8 cellular contexts compared by ENCODE assay signal in genomic region chr1:186605762-186606350, GRCh38.
DNase-seq lines count a peak whose midpoint lies in the region; ATAC-seq, FAIRE-seq and TF ChIP-seq lines count a peak whose summit lies in the region.

No MANE protein-coding gene starts in this region.

- intact Hi-C loops in PC-9 (cut with micrococcal nuclease; ENCODE audit: unreplicated experiment), result loop anchor here (1.0 to 2.0 kb wide), 3 partner anchors 75 to 380 kb away; partner anchors contain the start of gene PTGS2
- intact Hi-C loops in mammary epithelial cell (cut with micrococcal nuclease), result loop anchor here (1.0 to 2.0 kb wide), 8 partner anchors 76 to 380 kb away; no protein-coding TSS in a partner anchor
- intact Hi-C loops in left lung (cut with DNase I), result loop anchor here in 1 of 2 donors (10.0 kb wide), 1 partner anchor 389 kb away; no protein-coding TSS in a partner anchor

- H3K9me2 ChIP-seq in PC-9 (ENCODE audit: insufficient read depth), result no peaks in the 10 kb centered on the region

- H3K4me3 ChIP-seq in PC-9, result no peak overlapping the region
- no peak overlapping the region for H3K4me3 ChIP-seq in mammary epithelial cell (replicated peaks in 1 of 3; ENCODE audit: insufficient read depth in 1 of 3, low read depth in 2 of 3, low read length in 3 of 3)
- no peak overlapping the region for H3K4me3 ChIP-seq in left lung

- TF ChIP-seq CTCF in PC-9 (conservative IDR thresholded peaks at IDR 0.05), result peak; percentile 72
- TF ChIP-seq CTCF in mammary epithelial cell (conservative IDR thresholded peaks at IDR 0.05 in 1 of 2, IDR thresholded peaks at IDR 0.05 in 1 of 2; ENCODE audit: extremely low read depth in 1 of 2, insufficient read depth in 1 of 2, low read depth in 1 of 2, low read length in 2 of 2), result peak; percentile 91 to 94
- peak; percentile 48 to 54 for TF ChIP-seq CTCF in left lung (IDR thresholded peaks at IDR 0.05)

- no peaks in the 10 kb centered on the region for H3F3A ChIP-seq in PC-9 (ENCODE audit: insufficient read depth, low read depth)

- in situ Hi-C loops in mammary epithelial cell (cut with MboI; ENCODE audit: low sequenced_read_pairs in 2 of 2), result loop anchor here (5.0 to 25.0 kb wide), 3 partner anchors 206 to 381 kb away; no protein-coding TSS in a partner anchor

- CTCF ChIA-PET in PC-9 (lab: Charles Lee) (interaction anchor here (0.6 to 1.0 kb wide), 5 partner anchors 35 to 230 kb away, joined by 3 to 8 read pairs (median 4); partner anchors contain the start of gene ODR4), mammary epithelial cell (lab: Charles Lee; ENCODE audit: low non-redundant PET) (interaction anchor here (0.8 to 1.2 kb wide), 2 partner anchors 45 to 200 kb away, joined by 7 to 8 read pairs; no protein-coding TSS in a partner anchor)

- H3K36me3 ChIP-seq in PC-9 (ENCODE audit: low read depth) (no peaks in the 10 kb centered on the region), mammary epithelial cell (ENCODE audit: insufficient read depth, low read length) (no peaks in the 10 kb centered on the region), left lung (no peaks in the 10 kb centered on the region)

- H3K9ac ChIP-seq in mammary epithelial cell (ENCODE audit: insufficient read depth, low read length), result no peak overlapping the region

- H3K4me1 ChIP-seq in PC-9 (replicated peaks; ENCODE audit: insufficient read depth), result no peaks in the 10 kb centered on the region
- no peaks in the 10 kb centered on the region for H3K4me1 ChIP-seq in mammary epithelial cell (ENCODE audit: insufficient read depth, low read length)
- H3K4me1 ChIP-seq in left lung, result no peaks in the 10 kb centered on the region

- 30% methylated on average over 4 of the region's 4 CpGs for WGBS in mammary epithelial cell (ENCODE audit: low coverage, missing lambda C conversion rate)

- BruUV-seq in PC-9 (replicated peaks; lab: Mats Ljungman, UMichigan), result no TSS peak
- no TSS peak for BruUV-seq in mammary epithelial cell (replicated peaks; lab: Mats Ljungman, UMichigan)

- H3K27ac ChIP-seq in PC-9 (no peak overlapping the region), mammary epithelial cell (ENCODE audit: insufficient read depth, low read depth, low read length) (no peak overlapping the region), left lung (no peak overlapping the region)

- no peak for FAIRE-seq in HTR-8/SVneo (lab: Jason Lieb, UNC)

- H4K20me1 ChIP-seq in PC-9 (ENCODE audit: insufficient read depth), result no peaks in the 10 kb centered on the region
- H4K20me1 ChIP-seq in mammary epithelial cell (ENCODE audit: insufficient read depth, low read length), result no peaks in the 10 kb centered on the region

- H3K79me2 ChIP-seq in PC-9 (ENCODE audit: low read depth) (no peaks in the 10 kb centered on the region), mammary epithelial cell (ENCODE audit: insufficient read depth, low read length) (no peaks in the 10 kb centered on the region)

- ATAC-seq in GM18870 (IDR thresholded peaks at IDR 0.05; ENCODE audit: unreplicated experiment), result peak; percentile 83
- ATAC-seq in HG03175 (IDR thresholded peaks at IDR 0.05; ENCODE audit: unreplicated experiment), result peak; percentile 76
- ATAC-seq in left lung, result peak; percentile 92

- H3K9me3 ChIP-seq in PC-9 (ENCODE audit: insufficient read depth, low read depth) (no peaks in the 10 kb centered on the region; the same call in 1 of the 2 replicates), mammary epithelial cell (replicated peaks; ENCODE audit: insufficient read depth, low read length) (no peaks in the 10 kb centered on the region), left lung (no peaks in the 10 kb centered on the region)

- H3K4me2 ChIP-seq in PC-9, result no peak overlapping the region
- H3K4me2 ChIP-seq in mammary epithelial cell (ENCODE audit: insufficient read depth, low read depth, low read length), result no peak overlapping the region

- no peaks in the 10 kb centered on the region for H3K27me3 ChIP-seq in PC-9 (ENCODE audit: insufficient read depth, low read depth)
- no peaks in the 10 kb centered on the region for H3K27me3 ChIP-seq in mammary epithelial cell (ENCODE audit: insufficient read depth, low read length)
- no peaks in the 10 kb centered on the region for H3K27me3 ChIP-seq in left lung

- dilution Hi-C loops in mammary epithelial cell (cut with HindIII; ENCODE audit: low sequenced_read_pairs), result loop anchor here (5.0 kb wide), 1 partner anchor 376 kb away; no protein-coding TSS in a partner anchor

- H2AFZ ChIP-seq in PC-9 (no peak overlapping the region), mammary epithelial cell (ENCODE audit: low read depth, low read length) (peak overlapping the region; percentile 42)

- POLR2A ChIA-PET in PC-9 (lab: Charles Lee; ENCODE audit: unreplicated experiment), result no interaction called here

- peak; percentile 32 for DNase-seq in CMK (ENCODE audit: low read depth)
- DNase-seq in PC-9, result peak in 1 of 2 experiments; percentile 37
- DNase-seq in mammary epithelial cell, result peak; percentile 64
- peak in 1 of 2 donors; percentile 45 for DNase-seq in left lung
- DNase-seq in superior temporal gyrus (ENCODE audit: extremely low spot score), result no peak
- no peak for DNase-seq in HTR-8/SVneo (ENCODE audit: insufficient read length, low spot score)

Comparison
In these comparisons a context has a peak if more than half of its experiments do, and no peak if none do; other contexts are left out.
1. DNase-seq: peak in CMK (single experiment) and mammary epithelial cell (single experiment); none in superior temporal gyrus (single experiment) and HTR-8/SVneo (single experiment).
2. Peak in every context shown above with its lines, with median percentiles within 50 percentile points of each other: ATAC-seq and CTCF ChIP-seq.